ENCODE assay signal across 25 cellular contexts in the genomic region with DNA sequence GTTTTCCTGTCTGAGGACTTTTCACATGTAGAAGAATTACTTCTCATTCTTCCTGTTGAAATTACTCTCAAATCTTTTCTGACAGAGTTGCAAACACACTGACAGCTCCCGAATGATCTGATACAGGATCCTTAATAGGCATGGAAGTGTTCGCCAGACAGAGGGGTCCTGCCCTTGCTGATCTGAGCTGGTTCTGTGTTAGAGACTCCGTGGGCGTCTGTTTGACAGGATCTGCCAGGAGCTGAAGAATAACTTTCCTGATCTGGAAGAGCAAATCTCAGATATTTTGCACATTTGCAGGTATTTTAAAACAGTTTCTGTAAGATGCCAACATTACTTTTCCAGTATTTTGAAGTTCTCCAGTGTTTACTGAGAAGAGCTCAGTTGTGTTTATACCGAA.
"Had no signal": no experiment of that assay in that cellular context is flagged by ENCODE, and none has a peak within 500 bp of the region (broad histone marks: within the 10 kb centered on the region; RNA-seq: fewer than 3 reads in every experiment).

No MANE protein-coding gene starts in this region.

- ATAC-seq: naive thymus-derived CD4-positive, alpha-beta T cell; natural killer cell; right cardiac atrium; right lobe of liver; stimulated activated effector memory CD8-positive, alpha-beta T cell treated with anti-CD3 and anti-CD28 coated beads, Interleukin-12 subunit alpha, Interleukin-12 subunit beta, amount 100 ng/mL, for 72 hours; stimulated activated naive B cell treated with anti-CD40 and anti-IgM and Interleukin-4, amounts not matched to agents 10 μg/mL and 1 μg/mL and 100 μg/mL, for 72 hours; upper lobe of right lung had no signal

- H3K27ac Mint-ChIP-seq: naive thymus-derived CD4-positive, alpha-beta T cell; natural killer cell; neural progenitor cell; stimulated activated effector memory CD8-positive, alpha-beta T cell treated with anti-CD3 and anti-CD28 coated beads, Interleukin-12 subunit alpha, Interleukin-12 subunit beta, amount 100 ng/mL, for 72 hours; stimulated activated naive B cell treated with anti-CD40 and anti-IgM and Interleukin-4, amounts not matched to agents 10 μg/mL and 1 μg/mL and 100 μg/mL, for 72 hours; stimulated activated naive CD8-positive, alpha-beta T cell treated with anti-CD3 and anti-CD28 coated beads, Interleukin-15, Interleukin-2, amounts not matched to agents 100 ng/mL and 50 ng/mL, for 24 hours had no signal

- DNase-seq: naive thymus-derived CD4-positive, alpha-beta T cell; natural killer cell; occipital lobe; ovary; right cardiac atrium; right lobe of liver; small intestine; stimulated activated CD4-positive, alpha-beta T cell treated with anti-CD3 and anti-CD28 coated beads, Interleukin-15, amount 100 ng/mL, for 24 hours; stimulated activated CD4-positive, alpha-beta T cell treated with anti-CD3 and anti-CD28 coated beads, Interleukin-2, amount 100 ng/mL, for 24 hours; stimulated activated CD4-positive, alpha-beta T cell treated with anti-CD3 and anti-CD28 coated beads, Interleukin-2, amount 100 ng/mL, for 48 hours; stimulated activated CD4-positive, alpha-beta T cell treated with anti-CD3 and anti-CD28 coated beads, Interleukin-4, amount 100 ng/mL, for 24 hours; stimulated activated naive B cell treated with anti-CD40 and anti-IgM and Interleukin-4, amounts not matched to agents 10 μg/mL and 1 μg/mL and 100 μg/mL, for 72 hours; stimulated activated naive CD4-positive, alpha-beta T cell treated with Interleukin-2 at 50 U/mL for 16 hours; stomach; thyroid gland; trophoblast cell; upper lobe of right lung; uterus had no signal

- H3K36me3 Mint-ChIP-seq: naive thymus-derived CD4-positive, alpha-beta T cell; natural killer cell; neural progenitor cell; stimulated activated naive B cell treated with anti-CD40 and anti-IgM and Interleukin-4, amounts not matched to agents 10 μg/mL and 1 μg/mL and 100 μg/mL, for 72 hours had no signal

- FAIRE-seq: small intestine had no signal

- H3K36me3 ChIP-seq: neural progenitor cell, ovary, prostate gland, right lobe of liver, stomach, thoracic aorta, thyroid gland, tibial nerve, upper lobe of right lung, uterus had no signal

- H3K4me1 ChIP-seq: prostate gland, uterus had no signal

- H3K4me3 ChIP-seq: neural progenitor cell, ovary, prostate gland, right lobe of liver, stomach, thoracic aorta, thyroid gland, tibial nerve, upper lobe of right lung, uterus had no signal

- H3K4me2 ChIP-seq: neural progenitor cell had no signal

- H3K9me3 ChIP-seq: ovary, prostate gland, right lobe of liver, stomach, thoracic aorta, thyroid gland, tibial nerve, upper lobe of right lung, uterus had no signal

- H3K4me3 Mint-ChIP-seq: naive thymus-derived CD4-positive, alpha-beta T cell; natural killer cell; neural progenitor cell; stimulated activated effector memory CD8-positive, alpha-beta T cell treated with anti-CD3 and anti-CD28 coated beads, Interleukin-12 subunit alpha, Interleukin-12 subunit beta, amount 100 ng/mL, for 72 hours; stimulated activated naive B cell treated with anti-CD40 and anti-IgM and Interleukin-4, amounts not matched to agents 10 μg/mL and 1 μg/mL and 100 μg/mL, for 72 hours; stimulated activated naive CD8-positive, alpha-beta T cell treated with anti-CD3 and anti-CD28 coated beads, Interleukin-15, Interleukin-2, amounts not matched to agents 100 ng/mL and 50 ng/mL, for 24 hours had no signal

- H3K27ac ChIP-seq: neural progenitor cell, ovary, prostate gland, right lobe of liver, stomach, thoracic aorta, thyroid gland, tibial nerve, upper lobe of right lung, uterus had no signal

- H3K27me3 ChIP-seq: neural progenitor cell, ovary, right lobe of liver, stomach, thyroid gland, tibial nerve, upper lobe of right lung, uterus had no signal

- H3K9ac ChIP-seq: neural progenitor cell had no signal

- H2AFZ ChIP-seq: neural progenitor cell had no signal

- H3K9me3 Mint-ChIP-seq: natural killer cell; nephron; stimulated activated effector memory CD8-positive, alpha-beta T cell treated with anti-CD3 and anti-CD28 coated beads, Interleukin-12 subunit alpha, Interleukin-12 subunit beta, amount 100 ng/mL, for 72 hours; stimulated activated naive B cell treated with anti-CD40 and anti-IgM and Interleukin-4, amounts not matched to agents 10 μg/mL and 1 μg/mL and 100 μg/mL, for 72 hours; stimulated activated naive CD8-positive, alpha-beta T cell treated with anti-CD3 and anti-CD28 coated beads, Interleukin-15, Interleukin-2, amounts not matched to agents 100 ng/mL and 50 ng/mL, for 24 hours had no signal
